8 cellular contexts compared by ENCODE assay signal in the genomic region with DNA sequence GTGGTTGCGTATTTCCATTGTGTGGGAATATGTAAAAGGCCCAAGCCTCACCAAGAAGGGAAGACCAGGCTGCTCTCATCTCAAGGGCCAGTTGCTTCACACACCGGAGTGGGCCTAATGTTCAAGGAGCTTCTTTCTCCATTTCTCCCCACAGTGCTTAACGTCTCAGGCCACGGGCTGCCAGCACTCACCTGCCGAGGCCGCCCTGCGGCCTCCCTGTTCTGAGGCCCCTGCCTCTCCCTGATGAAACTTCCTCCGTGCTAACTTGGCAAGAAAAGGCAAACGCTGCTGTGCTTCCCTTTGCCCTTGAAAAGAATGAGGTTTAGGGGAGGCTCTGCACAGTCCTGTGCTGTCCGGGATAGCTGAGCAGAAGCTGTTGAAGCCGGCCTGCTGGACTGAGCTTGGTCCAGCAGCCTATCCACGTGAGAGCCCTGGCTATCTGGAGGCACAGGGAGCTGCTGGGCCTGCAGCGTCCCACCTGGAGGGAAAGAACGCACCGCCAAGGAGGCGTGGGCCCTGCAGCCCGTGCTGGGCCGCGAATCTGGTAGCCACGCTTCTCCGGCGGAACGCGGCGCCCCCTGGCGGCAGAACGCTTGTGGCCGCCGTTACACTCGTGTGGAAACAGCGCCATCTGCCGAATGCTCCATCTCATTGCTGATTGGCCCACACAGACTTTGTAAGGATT.
DNase-seq lines count a peak whose midpoint lies in the region; ATAC-seq and TF ChIP-seq lines count a peak whose summit lies in the region.

No MANE protein-coding gene starts in this region.

- ATAC-seq in Right ventricle myocardium inferior = peak; percentile 87

- no peak overlapping the region for H3K4me3 ChIP-seq in NB4 (ENCODE audit: low read depth, low read length)

- H3K4me1 Mint-ChIP-seq in activated naive CD4-positive, alpha-beta T cell treated with anti-CD3 and anti-CD28 coated beads for 36 hours (ENCODE audit: low read depth) = no peaks in the 10 kb centered on the region

- H3K36me3 Mint-ChIP-seq in activated naive CD4-positive, alpha-beta T cell treated with anti-CD3 and anti-CD28 coated beads for 36 hours (ENCODE audit: low read depth) = no peaks in the 10 kb centered on the region

- peaks cover 7% of the 10 kb centered on the region for H3K27me3 Mint-ChIP-seq in activated naive CD4-positive, alpha-beta T cell treated with anti-CD3 and anti-CD28 coated beads for 36 hours (ENCODE audit: low read depth)

- no peak overlapping the region for H3K27ac Mint-ChIP-seq in activated naive CD4-positive, alpha-beta T cell treated with anti-CD3 and anti-CD28 coated beads for 36 hours

- peak; percentile 71 for DNase-seq in DMS153 treated with DMSO at 0.1 percent for 48 hours (lab: John Stamatoyannopoulos, UW; ENCODE audit: unreplicated experiment)
- DNase-seq in GOT3 (lab: John Stamatoyannopoulos, UW) = peak; percentile 40
- DNase-seq in NB4 (ENCODE audit: low read depth) = peak; percentile 91
- peak; percentile 67 for DNase-seq in SKM-1 (lab: John Stamatoyannopoulos, UW; ENCODE audit: unreplicated experiment)
- peak; percentile 90 for DNase-seq in activated naive CD4-positive, alpha-beta T cell treated with anti-CD3 and anti-CD28 coated beads for 36 hours
- peak; percentile 94 for DNase-seq in Right ventricle myocardium inferior (ENCODE audit: missing footprints)
- peak; percentile 96 for DNase-seq in posterior vena cava (ENCODE audit: low spot score)
- DNase-seq in ureter (ENCODE audit: low spot score) = peak; percentile 86

- no peak overlapping the region for H3K4me3 Mint-ChIP-seq in activated naive CD4-positive, alpha-beta T cell treated with anti-CD3 and anti-CD28 coated beads for 36 hours

- CTCF ChIA-PET in activated naive CD4-positive, alpha-beta T cell treated with anti-CD3 and anti-CD28 coated beads for 36 hours (lab: Charles Lee) = interaction anchor here (0.8 to 11.7 kb wide), 23 partner anchors 10 to 347 kb away, joined by 3 to 321 read pairs (median 5); no protein-coding TSS in a partner anchor

- no peak for TF ChIP-seq POLR2A in NB4 (IDR thresholded peaks at IDR 0.05; ENCODE audit: extremely low read depth, insufficient read length)

- peaks cover 3% of the 10 kb centered on the region for H3K9me3 Mint-ChIP-seq in activated naive CD4-positive, alpha-beta T cell treated with anti-CD3 and anti-CD28 coated beads for 36 hours

- peak; percentile 99 for TF ChIP-seq CTCF in NB4 (IDR thresholded peaks at IDR 0.05; ENCODE audit: low read depth, low read length)

- intact Hi-C loops in activated naive CD4-positive, alpha-beta T cell treated with anti-CD3 and anti-CD28 coated beads for 36 hours (cut with micrococcal nuclease) = loop anchor here (1.0 to 5.0 kb wide), 5 partner anchors 98 to 435 kb away; no protein-coding TSS in a partner anchor
- intact Hi-C loops in Right ventricle myocardium inferior (cut with DNase I) = loop anchor here (1.0 to 10.0 kb wide), 2 partner anchors 98 to 437 kb away; no protein-coding TSS in a partner anchor
- intact Hi-C loops in posterior vena cava (cut with DNase I) = loop anchor here (5.0 kb wide), 1 partner anchor 100 kb away; no protein-coding TSS in a partner anchor

Comparison
In these comparisons a context has a peak if more than half of its experiments do, and no peak if none do; other contexts are left out.
1. DNase-seq: peak in every context shown above with its lines; median percentile 96 in posterior vena cava; 94 in Right ventricle myocardium inferior; 91 in NB4; 90 in activated naive CD4-positive, alpha-beta T cell treated with anti-CD3 and anti-CD28 coated beads for 36 hours; 86 in ureter; 71 in DMS153 treated with DMSO at 0.1 percent for 48 hours; 67 in SKM-1; 40 in GOT3.